ENCODE assay signal across 13 cellular contexts in the genomic region with DNA sequence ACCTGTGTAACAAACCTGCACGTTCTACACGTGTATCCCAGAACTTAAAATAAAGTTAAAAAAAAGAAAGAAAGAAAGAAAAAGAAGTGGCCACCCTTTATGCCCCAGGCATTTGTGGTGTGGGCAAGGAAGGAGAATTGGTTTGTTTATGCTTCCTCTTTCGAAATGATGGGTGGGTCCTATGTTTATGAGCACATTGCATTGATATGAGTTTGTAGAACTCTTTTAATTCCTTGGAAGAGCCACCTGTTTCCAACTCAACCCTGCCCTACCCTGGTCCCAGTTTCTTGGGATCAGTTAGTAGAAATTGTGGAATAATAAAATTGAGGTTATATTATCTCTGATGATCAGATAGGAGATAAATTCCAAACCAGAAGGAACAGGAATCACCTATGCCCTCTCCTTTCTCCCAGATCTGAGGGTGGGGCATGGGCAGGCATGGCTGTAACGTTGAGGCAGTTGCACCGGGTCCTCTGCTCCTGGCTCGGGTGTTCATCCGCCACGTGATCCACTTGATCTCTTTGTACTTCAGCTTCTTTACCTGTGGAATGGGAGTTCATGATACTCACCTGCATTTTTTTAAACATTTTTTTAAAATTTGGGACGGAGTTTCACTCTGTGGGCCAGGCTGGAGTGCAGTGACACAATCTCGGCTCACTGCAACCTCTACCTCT. TPM values are rescaled to one million over a fixed set of nuclear protein-coding genes. Genes with fewer than 3 reads are reported as not detected.
A peak's percentile ranks its signal among the peaks of the same experiment; 100 is the strongest.
DNase-seq lines count a peak whose midpoint lies in the region; ATAC-seq, FAIRE-seq and TF ChIP-seq lines count a peak whose summit lies in the region.
"Had no signal": no experiment of that assay in that cellular context is flagged by ENCODE, and none has a peak within 500 bp of the region (broad histone marks: within the 10 kb centered on the region; RNA-seq: fewer than 3 reads in every experiment).

No MANE protein-coding gene starts in this region.

- no peak overlapping the region for H2BK15ac ChIP-seq in mesendoderm (replicated peaks; ENCODE audit: low read depth)

- H3K4me2 ChIP-seq in mesendoderm (ENCODE audit: low read length): no peak overlapping the region

- 35 to 47% methylated on average over 7 to 10 of the region's 10 CpGs for WGBS in transverse colon (ENCODE audit: low coverage in 1 of 2), 2 donors
- no CpG with 5 or more reads among the region's 10 CpGs for WGBS in mesendoderm (ENCODE audit: extremely low coverage, insufficient coverage, low lambda C conversion rate)

- H4K8ac ChIP-seq in mesendoderm (ENCODE audit: low read depth, low read length): no peak overlapping the region

- H3K9ac ChIP-seq in colonic mucosa (ENCODE audit: low read depth in 2 of 2, low read length in 2 of 2) (peak overlapping the region in 1 of 2 donors; percentile 20), mesendoderm (ENCODE audit: low read length) (no peak overlapping the region)

- peak; percentile 54 for ATAC-seq in GM18907 (IDR thresholded peaks at IDR 0.05; ENCODE audit: unreplicated experiment)
- no peak for ATAC-seq in GM18867 (IDR thresholded peaks at IDR 0.05; ENCODE audit: unreplicated experiment)
- ATAC-seq: Panc1 had no signal

- H3K79me2 ChIP-seq in mesendoderm (ENCODE audit: control insufficient read depth, insufficient read depth, low read length): no peaks in the 10 kb centered on the region

- H3K27ac ChIP-seq in colonic mucosa: peak overlapping the region; percentile 64
- peak overlapping the region; percentile 82 to 86 (median 84) for H3K27ac ChIP-seq in transverse colon
- H3K27ac ChIP-seq in mesendoderm (ENCODE audit: low read depth, low read length): no peak overlapping the region

- H3K9me3 ChIP-seq in colonic mucosa: no peaks in the 10 kb centered on the region
- no peaks in the 10 kb centered on the region for H3K9me3 ChIP-seq in transverse colon

- DNase-seq in MV-4-11 (lab: John Stamatoyannopoulos, UW): peak; percentile 73
- DNase-seq in colonic mucosa: peak; percentile 85
- DNase-seq in transverse colon: peak; percentile 82
- no peak for DNase-seq in mesendoderm
- DNase-seq in H54 (ENCODE audit: insufficient read length, low spot score): no peak
- DNase-seq: aorta; hypothalamus; NCI-H1930; stimulated activated CD4-positive, alpha-beta T cell treated with anti-CD3 and anti-CD28 coated beads, Interleukin-4, amount 100 ng/mL, for 4 hours had no signal

- no peak overlapping the region for H2BK5ac ChIP-seq in mesendoderm (ENCODE audit: low read length)

- H3K27me3 ChIP-seq in colonic mucosa: no peaks in the 10 kb centered on the region
- no peaks in the 10 kb centered on the region for H3K27me3 ChIP-seq in transverse colon
- no peaks in the 10 kb centered on the region for H3K27me3 ChIP-seq in mesendoderm (ENCODE audit: insufficient read depth, low read length, poor library complexity)

- H3K4me1 ChIP-seq in colonic mucosa (peaks cover 11% of the 10 kb centered on the region), transverse colon (peaks cover 7 to 76% (median 39%) of the 10 kb centered on the region in 4 donors), mesendoderm (ENCODE audit: control insufficient read depth, low read depth, low read length) (no peaks in the 10 kb centered on the region)

- no peak overlapping the region for H3K18ac ChIP-seq in mesendoderm (ENCODE audit: low read length)

- in situ Hi-C loops in transverse colon (cut with MboI; ENCODE audit: low pct_ligation_motif_present in 1 of 4, low pct_unique_long_range_greater_than_20kb in 1 of 4, low sequenced_read_pairs in 3 of 4): no loop called here

- TF ChIP-seq POLR2A in transverse colon (IDR thresholded peaks at IDR 0.05): no peak
- no peak for TF ChIP-seq POLR2A in H54 (IDR thresholded peaks at IDR 0.05; ENCODE audit: low read depth, low read length)

- no peak overlapping the region for H4K5ac ChIP-seq in mesendoderm (ENCODE audit: low read length)

- H3K36me3 ChIP-seq in colonic mucosa (no peaks in the 10 kb centered on the region), transverse colon (no peaks in the 10 kb centered on the region), mesendoderm (ENCODE audit: control insufficient read depth, insufficient read depth, low read length) (no peaks in the 10 kb centered on the region)

- no peak overlapping the region for H3K4me3 ChIP-seq in colonic mucosa
- no peak overlapping the region for H3K4me3 ChIP-seq in transverse colon
- no peak overlapping the region for H3K4me3 ChIP-seq in mesendoderm (ENCODE audit: low read length)

- H3K4ac ChIP-seq in mesendoderm (ENCODE audit: low read depth, low read length): no peak overlapping the region

- no peaks in the 10 kb centered on the region for H3K79me1 ChIP-seq in mesendoderm (ENCODE audit: low read length)

- H3K56ac ChIP-seq in mesendoderm (ENCODE audit: low read length): no peak overlapping the region

- H2AK5ac ChIP-seq in mesendoderm (ENCODE audit: low read length): no peak overlapping the region

- FAIRE-seq in H54 (lab: Jason Lieb, UNC): no peak

- no peak overlapping the region for H3K23ac ChIP-seq in mesendoderm (ENCODE audit: low read length)

- TF ChIP-seq EP300 in transverse colon (IDR thresholded peaks at IDR 0.05; ENCODE audit: low read depth): no peak

- TF ChIP-seq CTCF in colonic mucosa (IDR thresholded peaks at IDR 0.05) (no peak), transverse colon (IDR thresholded peaks at IDR 0.05) (no peak)

- intact Hi-C loops in colonic mucosa (cut with DNase I): no loop called here
- intact Hi-C loops in transverse colon (cut with DNase I; ENCODE audit: low total_unique reads): no loop called here

- no peak overlapping the region for H2BK120ac ChIP-seq in mesendoderm (ENCODE audit: low read depth, low read length)

RNA-seq across cellular contexts. Expression of gene CHAD, which starts 15.9 kb away (rescaled TPM):
- total RNA-seq in colonic mucosa (1 to 10 TPM; 1.8 to 3.6 TPM), transverse colon (10 to 100 TPM in 3 of 4 donors, 1 to 10 TPM in 1; 9.6 to 59.8 (median 19.7) TPM)
- polyA plus RNA-seq in mesendoderm (2013, experiment 1 of 2): 1.2 TPM
- polyA plus RNA-seq in mesendoderm (2013, experiment 2 of 2): 1.0 TPM
- total RNA-seq: mesothelial cell of epicardium had no signal

RNA-seq across cellular contexts. Expression of gene RSAD1, which starts 25.9 kb away (rescaled TPM):
- total RNA-seq in colonic mucosa (10 to 100 TPM; 22.2 to 29.3 TPM), transverse colon (10 to 100 TPM; 19.1 to 35.6 (median 28.2) TPM)
- polyA plus RNA-seq in mesendoderm (2013, experiment 1 of 2): 9.0 TPM
- polyA plus RNA-seq in mesendoderm (2013, experiment 2 of 2): 8.8 TPM

RNA-seq across cellular contexts. Expression of gene ACSF2, which starts 26.7 kb away (rescaled TPM):
- total RNA-seq in colonic mucosa (100 to 1,000 TPM in 1 of 2 donors, 10 to 100 TPM in 1; 50.8 to 119 TPM), transverse colon (100 to 1,000 TPM; 165 to 460 (median 190) TPM)
- polyA plus RNA-seq in mesendoderm (2013, experiment 1 of 2): 8.5 TPM
- polyA plus RNA-seq in mesendoderm (2013, experiment 2 of 2): 9.2 TPM

RNA-seq across cellular contexts. Expression of gene LRRC59, which starts 55.4 kb away (rescaled TPM):
- total RNA-seq in colonic mucosa (100 to 1,000 TPM; 147 to 265 TPM), transverse colon (10 to 100 TPM; 45.0 to 96.9 (median 64.4) TPM)
- 88.3 TPM for polyA plus RNA-seq in mesendoderm (2013, experiment 1 of 2)
- 89.3 TPM for polyA plus RNA-seq in mesendoderm (2013, experiment 2 of 2)

RNA-seq across cellular contexts. Expression of gene MYCBPAP, which starts 55.5 kb away (rescaled TPM):
- 1 to 10 TPM in 1 of 2 donors, under 1 TPM in 1; 0.56 to 2.8 TPM for total RNA-seq in colonic mucosa
- 1 to 10 TPM in 2 of 4 donors, under 1 TPM in 1, not detected in 1; 0.64 to 3.7 (median 2.7) TPM for total RNA-seq in transverse colon
- polyA plus RNA-seq in mesendoderm (2013, experiment 1 of 2): 0.17 TPM
- polyA plus RNA-seq in mesendoderm (2013, experiment 2 of 2): 0.15 TPM

Comparison
In these comparisons a context has a peak if more than half of its experiments do, and no peak if none do; other contexts are left out.
1. DNase-seq: peak in MV-4-11 (single experiment), colonic mucosa (single experiment) and transverse colon (single experiment); none in mesendoderm (single experiment) and H54 (single experiment).